ENCODE assay signal across 8 cellular contexts in genomic region chrX:35919536-35920309, GRCh38. TPM values are rescaled to one million over a fixed set of nuclear protein-coding genes. Genes with fewer than 3 reads are reported as not detected.
A peak's percentile ranks its signal among the peaks of the same experiment; 100 is the strongest.
DNase-seq lines count a peak whose midpoint lies in the region; ATAC-seq and TF ChIP-seq lines count a peak whose summit lies in the region.

Gene CFAP47 (plus strand): TSS chrX:35919734. CDS start chrX:35919800, 66 bp downstream.

- ATAC-seq in foreskin keratinocyte, result peak; percentile 33
- ATAC-seq in GM21528 (IDR thresholded peaks at IDR 0.05; ENCODE audit: low FRiP score, unreplicated experiment), result no peak
- no peak for ATAC-seq in GM21367 (IDR thresholded peaks at IDR 0.05; ENCODE audit: unreplicated experiment)

- peaks cover 3% of the 10 kb centered on the region for H3K9me3 Mint-ChIP-seq in neural progenitor cell

- peak within 1 kb of the TSS; percentile 86 for H2AFZ ChIP-seq in neural progenitor cell (replicated peaks)

- H3K4me1 ChIP-seq in foreskin keratinocyte (no peaks in the 10 kb centered on the region), neural progenitor cell (no peaks in the 10 kb centered on the region)

- H3K4me3 ChIP-seq in neural progenitor cell, result peak within 1 kb of the TSS; percentile 50

- H3K27me3 ChIP-seq in foreskin keratinocyte (no peaks in the 10 kb centered on the region), neural progenitor cell (no peaks in the 10 kb centered on the region)

- H3K27me3 Mint-ChIP-seq in neural progenitor cell (ENCODE audit: insufficient read depth, low read depth), result no peaks in the 10 kb centered on the region

- H3K4me2 ChIP-seq in neural progenitor cell, result peak within 1 kb of the TSS; percentile 70

- TF ChIP-seq CTCF in foreskin keratinocyte (conservative IDR thresholded peaks at IDR 0.05) (no peak), neural progenitor cell (IDR thresholded peaks at IDR 0.05) (no peak), GM13977 (IDR thresholded peaks at IDR 0.05; ENCODE audit: extremely low read depth, insufficient read depth, missing control alignments) (no peak)

- no peak within 1 kb of the TSS for H3K9ac ChIP-seq in neural progenitor cell

- DNase-seq in DMS 273 (lab: John Stamatoyannopoulos, UW; ENCODE audit: unreplicated experiment), result peak; percentile 71
- DNase-seq in NCI-H510A (lab: John Stamatoyannopoulos, UW), result peak; percentile 16
- peak in 1 of 2 donors; percentile 0 for DNase-seq in foreskin keratinocyte
- DNase-seq in neural progenitor cell (ENCODE audit: low spot score), result peak; percentile 86
- no peak for DNase-seq in ureter (ENCODE audit: low spot score)
- no peak for DNase-seq in GM13977 (ENCODE audit: low spot score)

- peaks cover 9% of the 10 kb centered on the region for H3K9me3 ChIP-seq in neural progenitor cell (ENCODE audit: low read depth)

- no peaks in the 10 kb centered on the region for H3K79me2 ChIP-seq in neural progenitor cell (ENCODE audit: low read depth)

- H3F3A ChIP-seq in neural progenitor cell (ENCODE audit: low read depth), result peaks cover 14% of the 10 kb centered on the region

- H3K36me3 ChIP-seq in neural progenitor cell, result no peaks in the 10 kb centered on the region

- in situ Hi-C loops in GM13977 (cut with MboI; ENCODE audit: low pct_unique_long_range_greater_than_20kb, low sequenced_read_pairs, unreplicated experiment), result no loop called here

- H3K27ac ChIP-seq in foreskin keratinocyte (no peak within 1 kb of the TSS), neural progenitor cell (no peak within 1 kb of the TSS)

- H4K20me1 ChIP-seq in neural progenitor cell (ENCODE audit: low read depth), result no peaks in the 10 kb centered on the region

- no peaks in the 10 kb centered on the region for H3K36me3 Mint-ChIP-seq in neural progenitor cell

- peak within 1 kb of the TSS; percentile 84 for H3K4me3 Mint-ChIP-seq in neural progenitor cell

- H3K4me1 Mint-ChIP-seq in neural progenitor cell, result peaks cover 4% of the 10 kb centered on the region

- no peak within 1 kb of the TSS for H3K27ac Mint-ChIP-seq in neural progenitor cell

RNA-seq across cellular contexts. Expression of gene CFAP47, which starts in this region (rescaled TPM):
- total RNA-seq in foreskin keratinocyte (not detected in 2 replicates), neural progenitor cell (ENCODE audit: low replicate concordance) (0.13 and 0.15 TPM in 2 replicates), ureter (0.96 TPM)
- not detected in 2 replicates for polyA plus RNA-seq in foreskin keratinocyte

Comparison
In these comparisons a context has a peak if more than half of its experiments do, and no peak if none do; other contexts are left out.
1. Peak in ATAC-seq in foreskin keratinocyte; RNA of the gene not detected or under 1 TPM.
2. Peak in DNase-seq, H3K4me3 ChIP-seq and H3K4me2 ChIP-seq in neural progenitor cell; RNA of the gene not detected or under 1 TPM.
3. DNase-seq: peak in DMS 273 (single experiment) and NCI-H510A (single experiment); none in ureter (single experiment) and GM13977 (single experiment).